ENCODE assay signal across 8 cellular contexts in genomic region chr2:112137516-112138142, GRCh38. TPM values are rescaled to one million over a fixed set of nuclear protein-coding genes. Genes with fewer than 3 reads are reported as not detected.
A peak's percentile ranks its signal among the peaks of the same experiment; 100 is the strongest.
DNase-seq lines count a peak whose midpoint lies in the region; ATAC-seq and TF ChIP-seq lines count a peak whose summit lies in the region.

No MANE protein-coding gene starts in this region.

- peak; percentile 53 for ATAC-seq in stimulated activated memory B cell treated with anti-CD40 and anti-IgM and Interleukin-4, amounts not matched to agents 10 μg/mL and 1 μg/mL and 100 μg/mL, for 72 hours
- no peak for ATAC-seq in GM21723 (IDR thresholded peaks at IDR 0.05; ENCODE audit: unreplicated experiment)

- peaks cover 4% of the 10 kb centered on the region for H3K27me3 ChIP-seq in AG04450 (ENCODE audit: control insufficient read depth, insufficient read depth, low read length)
- H3K27me3 ChIP-seq in iPS-18a (ENCODE audit: control insufficient read depth, insufficient read depth, low read length), result peaks cover 62% of the 10 kb centered on the region

- H3K36me3 ChIP-seq in iPS-18a (ENCODE audit: control insufficient read depth, low read depth, low read length), result no peaks in the 10 kb centered on the region

- no peaks in the 10 kb centered on the region; the same call in 1 of the 2 replicates for H3K9me3 ChIP-seq in AG04450 (ENCODE audit: control insufficient read depth, insufficient read depth, low read length)
- H3K9me3 ChIP-seq in iPS-18a (ENCODE audit: control insufficient read depth, low read depth, low read length), result no peaks in the 10 kb centered on the region

- H3K4me1 Mint-ChIP-seq in activated naive CD8-positive, alpha-beta T cell (ENCODE audit: low read depth), result peaks cover 10% of the 10 kb centered on the region
- peaks cover 8% of the 10 kb centered on the region for H3K4me1 Mint-ChIP-seq in stimulated activated memory B cell treated with anti-CD40 and anti-IgM and Interleukin-4, amounts not matched to agents 10 μg/mL and 1 μg/mL and 100 μg/mL, for 72 hours

- TF ChIP-seq CTCF in AG04450 (IDR thresholded peaks at IDR 0.05; ENCODE audit: low read depth, low read length) (no peak), HFF-Myc (IDR thresholded peaks at IDR 0.05; ENCODE audit: low read depth, low read length, missing control alignments) (no peak)

- H3K4me3 ChIP-seq in AG04450 (ENCODE audit: low read depth, low read length) (peak overlapping the region; percentile 60), HFF-Myc (replicated peaks; ENCODE audit: low read depth, low read length) (peak overlapping the region; percentile 36), iPS-18a (ENCODE audit: low read length) (peak overlapping the region; percentile 57)

- POLR2A ChIA-PET in AG04450 (lab: Yijun Ruan, JAX), result no interaction called here

- H3K27ac Mint-ChIP-seq in activated naive CD8-positive, alpha-beta T cell, result peak overlapping the region; percentile 41
- H3K27ac Mint-ChIP-seq in stimulated activated memory B cell treated with anti-CD40 and anti-IgM and Interleukin-4, amounts not matched to agents 10 μg/mL and 1 μg/mL and 100 μg/mL, for 72 hours, result no peak overlapping the region

- peaks cover 6% of the 10 kb centered on the region for H3K36me3 Mint-ChIP-seq in activated naive CD8-positive, alpha-beta T cell
- H3K36me3 Mint-ChIP-seq in stimulated activated memory B cell treated with anti-CD40 and anti-IgM and Interleukin-4, amounts not matched to agents 10 μg/mL and 1 μg/mL and 100 μg/mL, for 72 hours, result peaks cover 10% of the 10 kb centered on the region

- no peak overlapping the region for H3K9ac ChIP-seq in iPS-18a (ENCODE audit: low read length)

- H3K9me3 Mint-ChIP-seq in activated naive CD8-positive, alpha-beta T cell (ENCODE audit: low read depth), result peaks cover 3% of the 10 kb centered on the region
- H3K9me3 Mint-ChIP-seq in stimulated activated memory B cell treated with anti-CD40 and anti-IgM and Interleukin-4, amounts not matched to agents 10 μg/mL and 1 μg/mL and 100 μg/mL, for 72 hours, result peaks cover 2% of the 10 kb centered on the region

- CTCF ChIA-PET in AG04450 (lab: Charles Lee), result interaction anchor here (1.5 kb wide), 1 partner anchor 16 kb away, joined by 9 read pairs; no protein-coding TSS in a partner anchor

- H3K4me3 Mint-ChIP-seq in activated naive CD8-positive, alpha-beta T cell, result peak overlapping the region; percentile 78
- H3K4me3 Mint-ChIP-seq in stimulated activated memory B cell treated with anti-CD40 and anti-IgM and Interleukin-4, amounts not matched to agents 10 μg/mL and 1 μg/mL and 100 μg/mL, for 72 hours, result peak overlapping the region; percentile 66

- DNase-seq in AG04450 (ENCODE audit: low read depth, low spot score) (no peak), HFF-Myc (ENCODE audit: extremely low read depth, low read depth) (no peak), NCI-H446 treated with DMSO at 0.1 percent for 48 hours (lab: John Stamatoyannopoulos, UW) (no peak), globus pallidus (ENCODE audit: low spot score) (no peak)

- peaks cover 3% of the 10 kb centered on the region for H3K4me1 ChIP-seq in iPS-18a (ENCODE audit: control insufficient read depth, low read depth, low read length)

- peaks cover 16% of the 10 kb centered on the region for H3K27me3 Mint-ChIP-seq in activated naive CD8-positive, alpha-beta T cell
- peaks cover 43% of the 10 kb centered on the region for H3K27me3 Mint-ChIP-seq in stimulated activated memory B cell treated with anti-CD40 and anti-IgM and Interleukin-4, amounts not matched to agents 10 μg/mL and 1 μg/mL and 100 μg/mL, for 72 hours

- H3K27ac ChIP-seq in AG04450 (ENCODE audit: low read depth, low read length) (no peak overlapping the region), iPS-18a (ENCODE audit: low read length) (no peak overlapping the region)

RNA-seq across cellular contexts. Expression of gene FBLN7, which starts 0.6 kb away (rescaled TPM):
- 0.22 and 0.37 TPM in 2 replicates for polyA plus RNA-seq in AG04450 (2011; rRNA removed)
- 0.23 TPM in 1 of 2 replicates, not detected in the other for polyA minus RNA-seq in AG04450 (2011; rRNA and poly(A)+ RNA removed)
